In genomic region chr3:180913582-180914404, GRCh38 we compare ENCODE assay signal across 8 cellular contexts. TPM values are rescaled to one million over a fixed set of nuclear protein-coding genes. Genes with fewer than 3 reads are reported as not detected.
DNase-seq lines count a peak whose midpoint lies in the region; ATAC-seq and TF ChIP-seq lines count a peak whose summit lies in the region.

No MANE protein-coding gene starts in this region.

- H3K9me3 ChIP-seq in CD4-positive, CD25-positive, alpha-beta regulatory T cell (ENCODE audit: control insufficient read depth in 2 of 2, low read length in 2 of 2), result no peaks in the 10 kb centered on the region
- H3K9me3 ChIP-seq in mucosa of stomach (ENCODE audit: control insufficient read depth, low read length), result no peaks in the 10 kb centered on the region

- TF ChIP-seq CTCF in LNCaP clone FGC (IDR thresholded peaks at IDR 0.05; ENCODE audit: control insufficient read depth, extremely low read depth, insufficient read depth) (no peak), chondrocyte (IDR thresholded peaks at IDR 0.05) (no peak)

- peaks cover 39% of the 10 kb centered on the region for H3K4me1 ChIP-seq in CD4-positive, CD25-positive, alpha-beta regulatory T cell (ENCODE audit: control insufficient read depth, insufficient read depth, low read length, poor library complexity, severe bottlenecking)
- H3K4me1 ChIP-seq in mucosa of stomach (ENCODE audit: control insufficient read depth, insufficient read depth, low read length), result peaks cover 7% of the 10 kb centered on the region

- peaks cover 11% of the 10 kb centered on the region for H3K36me3 Mint-ChIP-seq in CD4-positive, CD25-positive, alpha-beta regulatory T cell
- no peaks in the 10 kb centered on the region for H3K36me3 Mint-ChIP-seq in chondrocyte (ENCODE audit: low read depth)

- H3K27ac ChIP-seq in CD4-positive, CD25-positive, alpha-beta regulatory T cell (ENCODE audit: insufficient read depth, low read length, poor library complexity, severe bottlenecking), result peak overlapping the region; percentile 92

- H3K36me3 ChIP-seq in CD4-positive, CD25-positive, alpha-beta regulatory T cell (ENCODE audit: control insufficient read depth, insufficient read depth, low read length), result peaks cover 5% of the 10 kb centered on the region
- no peaks in the 10 kb centered on the region for H3K36me3 ChIP-seq in mucosa of stomach (ENCODE audit: control insufficient read depth, insufficient read depth, low read length)

- peak overlapping the region; percentile 90 to 97 (median 94) for H3K4me3 Mint-ChIP-seq in CD4-positive, CD25-positive, alpha-beta regulatory T cell
- H3K4me3 Mint-ChIP-seq in chondrocyte (ENCODE audit: unreplicated experiment), result peak overlapping the region; percentile 93

- H3K27me3 ChIP-seq in CD4-positive, CD25-positive, alpha-beta regulatory T cell (ENCODE audit: control insufficient read depth, insufficient read depth, low read length), result no peaks in the 10 kb centered on the region
- H3K27me3 ChIP-seq in mucosa of stomach (ENCODE audit: control insufficient read depth, insufficient read depth, low read length), result no peaks in the 10 kb centered on the region

- DNase-seq in CD4-positive, CD25-positive, alpha-beta regulatory T cell, result no peak
- DNase-seq in LNCaP clone FGC (ENCODE audit: low read depth) (no peak), chondrocyte (ENCODE audit: low spot score) (no peak), GM19240 (ENCODE audit: insufficient read length, low spot score) (no peak)
- DNase-seq in stimulated activated CD4-positive, alpha-beta T cell treated with anti-CD3 and anti-CD28 coated beads, Interleukin-2, amount 100 ng/mL, for 48 hours, result no peak

- H3K9me3 Mint-ChIP-seq in CD4-positive, CD25-positive, alpha-beta regulatory T cell, result no peaks in the 10 kb centered on the region
- H3K9me3 Mint-ChIP-seq in chondrocyte (ENCODE audit: low read depth), result no peaks in the 10 kb centered on the region

- ATAC-seq in CD4-positive, CD25-positive, alpha-beta regulatory T cell (ENCODE audit: low read depth in 2 of 2), result no peak
- ATAC-seq in HG03039 (IDR thresholded peaks at IDR 0.05; ENCODE audit: unreplicated experiment) (no peak), GM21367 (IDR thresholded peaks at IDR 0.05; ENCODE audit: unreplicated experiment) (no peak)

- peak overlapping the region; percentile 94 to 98 (median 97) for H3K27ac Mint-ChIP-seq in CD4-positive, CD25-positive, alpha-beta regulatory T cell
- peak overlapping the region; percentile 97 for H3K27ac Mint-ChIP-seq in chondrocyte (ENCODE audit: unreplicated experiment)

- H3K9ac ChIP-seq in mucosa of stomach (ENCODE audit: low read length), result peak overlapping the region; percentile 96

- no peaks in the 10 kb centered on the region for H3K27me3 Mint-ChIP-seq in CD4-positive, CD25-positive, alpha-beta regulatory T cell
- no peaks in the 10 kb centered on the region for H3K27me3 Mint-ChIP-seq in chondrocyte (ENCODE audit: low read depth)

- H3K4me1 Mint-ChIP-seq in CD4-positive, CD25-positive, alpha-beta regulatory T cell, result peaks cover 37 to 86% (median 45%) of the 10 kb centered on the region in 4 donors
- H3K4me1 Mint-ChIP-seq in chondrocyte (ENCODE audit: low read depth), result peaks cover 41% of the 10 kb centered on the region

- H3K4me3 ChIP-seq in CD4-positive, CD25-positive, alpha-beta regulatory T cell (ENCODE audit: low read depth, low read length), result peak overlapping the region; percentile 88
- H3K4me3 ChIP-seq in LNCaP clone FGC (ENCODE audit: low read depth, low read length) (peak overlapping the region; percentile 88), mucosa of stomach (ENCODE audit: low read length) (peak overlapping the region; percentile 96)

RNA-seq across cellular contexts. Expression of gene FXR1, which starts 1.3 kb away (rescaled TPM):
- total RNA-seq in CD4-positive, CD25-positive, alpha-beta regulatory T cell, result 146 TPM
- polyA plus RNA-seq in CD4-positive, CD25-positive, alpha-beta regulatory T cell, result 10 to 100 TPM; 45.9 to 48.3 (median 47.2) TPM
- 118 to 121 TPM (median 120 TPM) in 3 replicates for total RNA-seq in chondrocyte
